ENCODE assay signal across 19 cellular contexts in genomic region chr2:31052284-31052683, GRCh38.
A peak's percentile ranks its signal among the peaks of the same experiment; 100 is the strongest.
DNase-seq lines count a peak whose midpoint lies in the region; ATAC-seq and TF ChIP-seq lines count a peak whose summit lies in the region.
"Had no signal": no experiment of that assay in that cellular context is flagged by ENCODE, and none has a peak within 500 bp of the region (broad histone marks: within the 10 kb centered on the region; RNA-seq: fewer than 3 reads in every experiment).

No MANE protein-coding gene starts in this region.

- H3K36me3 Mint-ChIP-seq in activated CD8-positive, alpha-beta T cell treated with anti-CD3 and anti-CD28 coated beads for 36 hours (ENCODE audit: low read depth): no peaks in the 10 kb centered on the region
- no peaks in the 10 kb centered on the region for H3K36me3 Mint-ChIP-seq in activated CD8-positive, alpha-beta T cell treated with anti-CD3 and anti-CD28 coated beads, Interleukin-2, amount 10 ng/mL, durations not matched to agents 7 days and 5 days (ENCODE audit: low read depth)
- H3K36me3 Mint-ChIP-seq in dendritic cell treated with granulocyte-macrophage colony-stimulating factor and Interleukin-4, amounts not matched to agents 40 ng/mL and 50 ng/mL, for 4 days (ENCODE audit: low read depth): no peaks in the 10 kb centered on the region
- H3K36me3 Mint-ChIP-seq: CD4-positive, alpha-beta memory T cell had no signal

- no peaks in the 10 kb centered on the region for H3K9me3 ChIP-seq in BLaER1
- H3K9me3 ChIP-seq in neuronal stem cell (replicated peaks in 1 of 2; ENCODE audit: control insufficient read depth in 2 of 2, insufficient read depth in 1 of 2, low read depth in 1 of 2, low read length in 2 of 2): no peaks in the 10 kb centered on the region

- no peaks in the 10 kb centered on the region for H3K79me1 ChIP-seq in neuronal stem cell (ENCODE audit: low read depth, low read length)
- H3K79me1 ChIP-seq in mesendoderm (ENCODE audit: low read length): no peaks in the 10 kb centered on the region

- peaks cover 6% of the 10 kb centered on the region for H3K4me1 Mint-ChIP-seq in activated CD8-positive, alpha-beta T cell treated with anti-CD3 and anti-CD28 coated beads for 36 hours (ENCODE audit: low read depth)
- peaks cover 5% of the 10 kb centered on the region for H3K4me1 Mint-ChIP-seq in activated CD8-positive, alpha-beta T cell treated with anti-CD3 and anti-CD28 coated beads, Interleukin-2, amount 10 ng/mL, durations not matched to agents 7 days and 5 days (ENCODE audit: low read depth)
- peaks cover 39% of the 10 kb centered on the region for H3K4me1 Mint-ChIP-seq in dendritic cell treated with granulocyte-macrophage colony-stimulating factor and Interleukin-4, amounts not matched to agents 40 ng/mL and 50 ng/mL, for 4 days (ENCODE audit: low read depth)
- H3K4me1 Mint-ChIP-seq: B cell; CD4-positive, alpha-beta memory T cell had no signal

- no peak overlapping the region for H3K14ac ChIP-seq in neuronal stem cell (ENCODE audit: low read length)

- peak overlapping the region; percentile 9 for H3K27ac Mint-ChIP-seq in activated CD8-positive, alpha-beta T cell treated with anti-CD3 and anti-CD28 coated beads for 36 hours
- no peak overlapping the region for H3K27ac Mint-ChIP-seq in activated CD8-positive, alpha-beta T cell treated with anti-CD3 and anti-CD28 coated beads, Interleukin-2, amount 10 ng/mL, durations not matched to agents 7 days and 5 days
- peak overlapping the region; percentile 49 for H3K27ac Mint-ChIP-seq in dendritic cell treated with granulocyte-macrophage colony-stimulating factor and Interleukin-4, amounts not matched to agents 40 ng/mL and 50 ng/mL, for 4 days
- H3K27ac Mint-ChIP-seq: B cell; CD4-positive, alpha-beta memory T cell had no signal

- no peak for TF ChIP-seq CTCF in activated CD8-positive, alpha-beta T cell treated with anti-CD3 and anti-CD28 coated beads for 36 hours (IDR thresholded peaks at IDR 0.05)

- H2BK120ac ChIP-seq in neuronal stem cell (ENCODE audit: low read depth, low read length) (no peak overlapping the region), mesendoderm (ENCODE audit: low read depth, low read length) (no peak overlapping the region)

- H3K9me3 Mint-ChIP-seq in activated CD8-positive, alpha-beta T cell treated with anti-CD3 and anti-CD28 coated beads for 36 hours: no peaks in the 10 kb centered on the region
- no peaks in the 10 kb centered on the region for H3K9me3 Mint-ChIP-seq in activated CD8-positive, alpha-beta T cell treated with anti-CD3 and anti-CD28 coated beads, Interleukin-2, amount 10 ng/mL, durations not matched to agents 7 days and 5 days (ENCODE audit: insufficient read depth)
- no peaks in the 10 kb centered on the region for H3K9me3 Mint-ChIP-seq in dendritic cell treated with granulocyte-macrophage colony-stimulating factor and Interleukin-4, amounts not matched to agents 40 ng/mL and 50 ng/mL, for 4 days
- H3K9me3 Mint-ChIP-seq: CD4-positive, alpha-beta memory T cell had no signal

- H3K4ac ChIP-seq in neuronal stem cell (ENCODE audit: low read length) (no peak overlapping the region), mesendoderm (ENCODE audit: low read depth, low read length) (no peak overlapping the region)

- H3K56ac ChIP-seq in mesendoderm (ENCODE audit: low read length): no peak overlapping the region

- POLR2A ChIA-PET in activated CD8-positive, alpha-beta T cell treated with anti-CD3 and anti-CD28 coated beads for 36 hours (lab: Charles Lee): no interaction called here
- POLR2A ChIA-PET in activated CD8-positive, alpha-beta T cell treated with anti-CD3 and anti-CD28 coated beads, Interleukin-2, amount 10 ng/mL, durations not matched to agents 7 days and 5 days (lab: Charles Lee): no interaction called here

- H3K9ac ChIP-seq in BLaER1: no peak overlapping the region
- peak overlapping the region; percentile 18 for H3K9ac ChIP-seq in neuronal stem cell (ENCODE audit: low read depth, low read length, poor library complexity)
- H3K9ac ChIP-seq in mesendoderm (ENCODE audit: low read length): no peak overlapping the region

- H3K4me3 ChIP-seq in BLaER1 (no peak overlapping the region), neuronal stem cell (ENCODE audit: low read length in 2 of 2) (no peak overlapping the region), mesendoderm (ENCODE audit: low read length) (no peak overlapping the region)

- DNase-seq in activated CD8-positive, alpha-beta T cell treated with anti-CD3 and anti-CD28 coated beads for 36 hours: no peak
- DNase-seq in activated CD8-positive, alpha-beta T cell treated with anti-CD3 and anti-CD28 coated beads, Interleukin-2, amount 10 ng/mL, durations not matched to agents 7 days and 5 days: no peak
- DNase-seq in neuronal stem cell (ENCODE audit: low spot score) (no peak), mesendoderm (no peak)
- DNase-seq: C1 segment of cervical spinal cord; Calu3; CD4-positive, alpha-beta memory T cell; COR-L47; DMS53; DMS79 treated with DMSO at 0.1 percent for 48 hours; GOT3; H7 had no signal

- H3K36me3 ChIP-seq in BLaER1: peaks cover 38% of the 10 kb centered on the region; the same call in 1 of the 2 replicates
- H3K36me3 ChIP-seq in neuronal stem cell (replicated peaks in 1 of 2; ENCODE audit: control insufficient read depth in 2 of 2, insufficient read depth in 2 of 2, low read length in 2 of 2): no peaks in the 10 kb centered on the region
- no peaks in the 10 kb centered on the region for H3K36me3 ChIP-seq in mesendoderm (ENCODE audit: control insufficient read depth, insufficient read depth, low read length)

- H3K27me3 ChIP-seq in BLaER1 (no peaks in the 10 kb centered on the region), neuronal stem cell (ENCODE audit: control insufficient read depth in 3 of 3, insufficient read depth in 3 of 3, low read depth in 1 of 3, low read length in 3 of 3) (no peaks in the 10 kb centered on the region), mesendoderm (ENCODE audit: insufficient read depth, low read length, poor library complexity) (no peaks in the 10 kb centered on the region)

- no peak overlapping the region for H3K4me3 Mint-ChIP-seq in activated CD8-positive, alpha-beta T cell treated with anti-CD3 and anti-CD28 coated beads for 36 hours
- no peak overlapping the region for H3K4me3 Mint-ChIP-seq in activated CD8-positive, alpha-beta T cell treated with anti-CD3 and anti-CD28 coated beads, Interleukin-2, amount 10 ng/mL, durations not matched to agents 7 days and 5 days
- no peak overlapping the region for H3K4me3 Mint-ChIP-seq in dendritic cell treated with granulocyte-macrophage colony-stimulating factor and Interleukin-4, amounts not matched to agents 40 ng/mL and 50 ng/mL, for 4 days
- H3K4me3 Mint-ChIP-seq: B cell; CD4-positive, alpha-beta memory T cell had no signal

- H4K8ac ChIP-seq in neuronal stem cell (ENCODE audit: low read depth, low read length) (no peak overlapping the region), mesendoderm (ENCODE audit: low read depth, low read length) (no peak overlapping the region)

- H4K91ac ChIP-seq in neuronal stem cell (ENCODE audit: low read depth, low read length, poor library complexity): no peak overlapping the region

- peaks cover 2% of the 10 kb centered on the region for H3K27me3 Mint-ChIP-seq in activated CD8-positive, alpha-beta T cell treated with anti-CD3 and anti-CD28 coated beads for 36 hours
- H3K27me3 Mint-ChIP-seq in activated CD8-positive, alpha-beta T cell treated with anti-CD3 and anti-CD28 coated beads, Interleukin-2, amount 10 ng/mL, durations not matched to agents 7 days and 5 days (ENCODE audit: low read depth): no peaks in the 10 kb centered on the region
- peaks cover 7% of the 10 kb centered on the region for H3K27me3 Mint-ChIP-seq in dendritic cell treated with granulocyte-macrophage colony-stimulating factor and Interleukin-4, amounts not matched to agents 40 ng/mL and 50 ng/mL, for 4 days
- H3K27me3 Mint-ChIP-seq: B cell had no signal

- peaks cover 95% of the 10 kb centered on the region for H4K20me1 ChIP-seq in BLaER1

- CTCF ChIA-PET in activated CD8-positive, alpha-beta T cell treated with anti-CD3 and anti-CD28 coated beads for 36 hours (lab: Charles Lee): no interaction called here
- CTCF ChIA-PET in activated CD8-positive, alpha-beta T cell treated with anti-CD3 and anti-CD28 coated beads, Interleukin-2, amount 10 ng/mL, durations not matched to agents 7 days and 5 days (lab: Charles Lee): no interaction called here

- H4K5ac ChIP-seq in mesendoderm (ENCODE audit: low read length): no peak overlapping the region

- intact Hi-C loops in activated CD8-positive, alpha-beta T cell treated with anti-CD3 and anti-CD28 coated beads for 36 hours (cut with micrococcal nuclease): no loop called here
- intact Hi-C loops in dendritic cell treated with granulocyte-macrophage colony-stimulating factor and Interleukin-4, amounts not matched to agents 40 ng/mL and 50 ng/mL, for 4 days (cut with micrococcal nuclease): no loop called here

- H3K27ac ChIP-seq in BLaER1 (peak overlapping the region; percentile 6; the same call in 1 of the 2 replicates), neuronal stem cell (replicated peaks; ENCODE audit: low read length) (no peak overlapping the region), mesendoderm (ENCODE audit: low read depth, low read length) (no peak overlapping the region)
- H3K27ac ChIP-seq: 22Rv1 had no signal

- no peak for ATAC-seq in activated CD8-positive, alpha-beta T cell treated with anti-CD3 and anti-CD28 coated beads for 36 hours
- no peak for ATAC-seq in activated CD8-positive, alpha-beta T cell treated with anti-CD3 and anti-CD28 coated beads, Interleukin-2, amount 10 ng/mL, durations not matched to agents 7 days and 5 days
- ATAC-seq in HG02981 (IDR thresholded peaks at IDR 0.05; ENCODE audit: unreplicated experiment) (no peak), HG03159 (IDR thresholded peaks at IDR 0.05; ENCODE audit: unreplicated experiment) (no peak)
- ATAC-seq: HCT116 had no signal

- no CpG with 5 or more reads among the region's 5 CpGs for WGBS in neuronal stem cell (ENCODE audit: extremely low coverage in 2 of 2, insufficient read length in 2 of 2, insufficient replicate concordance in 1 of 2), 2 donors
- WGBS in mesendoderm (ENCODE audit: extremely low coverage, insufficient coverage, low lambda C conversion rate): no CpG with 5 or more reads among the region's 5 CpGs

- H2BK12ac ChIP-seq in neuronal stem cell (ENCODE audit: low read length): no peak overlapping the region

- H2BK15ac ChIP-seq in neuronal stem cell (ENCODE audit: low read length) (no peak overlapping the region), mesendoderm (replicated peaks; ENCODE audit: low read depth) (no peak overlapping the region)

- H2AK5ac ChIP-seq in neuronal stem cell (ENCODE audit: low read depth, low read length) (no peak overlapping the region), mesendoderm (ENCODE audit: low read length) (no peak overlapping the region)

- no peaks in the 10 kb centered on the region for H3K79me2 ChIP-seq in mesendoderm (ENCODE audit: control insufficient read depth, insufficient read depth, low read length)

- no peak overlapping the region for H2BK5ac ChIP-seq in neuronal stem cell (ENCODE audit: low read length)
- no peak overlapping the region for H2BK5ac ChIP-seq in mesendoderm (ENCODE audit: low read length)

- H3K4me1 ChIP-seq in BLaER1: peaks cover 68% of the 10 kb centered on the region
- no peaks in the 10 kb centered on the region for H3K4me1 ChIP-seq in neuronal stem cell (ENCODE audit: control insufficient read depth in 2 of 2, insufficient read depth in 1 of 2, low read depth in 1 of 2, low read length in 2 of 2)
- no peaks in the 10 kb centered on the region for H3K4me1 ChIP-seq in mesendoderm (ENCODE audit: control insufficient read depth, low read depth, low read length)

- H3K18ac ChIP-seq in neuronal stem cell (ENCODE audit: low read length) (no peak overlapping the region), mesendoderm (ENCODE audit: low read length) (no peak overlapping the region)

- H2AFZ ChIP-seq in neuronal stem cell (ENCODE audit: low read length): no peak overlapping the region

- peak overlapping the region; percentile 62 for H3K4me2 ChIP-seq in BLaER1
- H3K4me2 ChIP-seq in neuronal stem cell (ENCODE audit: insufficient read depth, low read length, poor library complexity, severe bottlenecking): no peak overlapping the region
- no peak overlapping the region for H3K4me2 ChIP-seq in mesendoderm (ENCODE audit: low read length)

- H3K23ac ChIP-seq in neuronal stem cell (ENCODE audit: low read depth, low read length, poor library complexity): no peak overlapping the region
- H3K23ac ChIP-seq in mesendoderm (ENCODE audit: low read length): no peak overlapping the region
